ENCODE assay signal across 22 cellular contexts in genomic region chr13:78298657-78299056, GRCh38.
A peak's percentile ranks its signal among the peaks of the same experiment; 100 is the strongest.
DNase-seq lines count a peak whose midpoint lies in the region; ATAC-seq, FAIRE-seq and TF ChIP-seq lines count a peak whose summit lies in the region.
"Had no signal": no experiment of that assay in that cellular context is flagged by ENCODE, and none has a peak within 500 bp of the region (broad histone marks: within the 10 kb centered on the region; RNA-seq: fewer than 3 reads in every experiment).

No MANE protein-coding gene starts in this region.

- DNase-seq in astrocyte (ENCODE audit: low read depth), result peak; percentile 33
- DNase-seq in mesenchymal stem cell, result peak; percentile 3
- DNase-seq in suprapubic skin (ENCODE audit: low spot score in 2 of 2), result no peak
- no peak for DNase-seq in activated CD8-positive, alpha-beta memory T cell treated with anti-CD3 and anti-CD28 coated beads for 24 hours
- DNase-seq in upper lobe of left lung, result no peak
- DNase-seq: activated CD4-positive, alpha-beta T cell treated with anti-CD3 and anti-CD28 coated beads for 4 hours; activated naive CD8-positive, alpha-beta T cell treated with anti-CD3 and anti-CD28 coated beads for 36 hours; CD8-positive, alpha-beta memory T cell; DMS53; Karpas-422; lower lobe of right lung; NCI-H1105 treated with DMSO at 0.1 percent for 48 hours; NCI-H2107; NCI-H524; stimulated activated CD4-positive, alpha-beta T cell treated with anti-CD3 and anti-CD28 coated beads, Interleukin-2, amount 100 ng/mL, for 48 hours; upper lobe of right lung had no signal

- no peak overlapping the region for H3K9ac ChIP-seq in astrocyte (ENCODE audit: low read length)
- no peak overlapping the region for H3K9ac ChIP-seq in mesenchymal stem cell (ENCODE audit: low read length)

- H3K36me3 ChIP-seq in astrocyte (ENCODE audit: insufficient read depth, low read length) (no peaks in the 10 kb centered on the region), mesenchymal stem cell (ENCODE audit: control insufficient read depth in 1 of 2, insufficient read depth in 2 of 2, low read depth in 1 of 2, low read length in 2 of 2) (no peaks in the 10 kb centered on the region), suprapubic skin (no peaks in the 10 kb centered on the region), upper lobe of left lung (no peaks in the 10 kb centered on the region)
- H3K36me3 ChIP-seq: lower lobe of right lung, upper lobe of right lung had no signal

- no peak for TF ChIP-seq EP300 in suprapubic skin (IDR thresholded peaks at IDR 0.05)
- TF ChIP-seq EP300 in upper lobe of left lung (IDR thresholded peaks at IDR 0.05), result no peak

- H4K8ac ChIP-seq in mesenchymal stem cell (ENCODE audit: low read length), result no peak overlapping the region

- H3K4me2 ChIP-seq in astrocyte (ENCODE audit: low read length), result no peak overlapping the region
- no peak overlapping the region for H3K4me2 ChIP-seq in mesenchymal stem cell (ENCODE audit: low read length, poor library complexity, severe bottlenecking)
- H3K4me2 ChIP-seq: smooth muscle cell had no signal

- H3K23ac ChIP-seq in mesenchymal stem cell (ENCODE audit: low read length in 2 of 2), result no peak overlapping the region

- no peak overlapping the region for H3K27ac Mint-ChIP-seq in astrocyte (ENCODE audit: unreplicated experiment)
- H3K27ac Mint-ChIP-seq: activated naive CD8-positive, alpha-beta T cell treated with anti-CD3 and anti-CD28 coated beads for 36 hours; activated T-helper 1 cell treated with anti-CD3 and anti-CD28 coated beads, Interleukin-12 subunit alpha, Interleukin-12 subunit beta, Interleukin-2, Interleukin-4 antibody, amounts not matched to agents 30 ng/mL and 10 ng/mL and 1 ng/mL, durations not matched to agents 14 hours and 24 hours and 36 hours; brain; CD8-positive, alpha-beta memory T cell had no signal

- no peak overlapping the region for H2BK5ac ChIP-seq in mesenchymal stem cell (ENCODE audit: low read depth, low read length, poor library complexity, severe bottlenecking)

- H3K4me3 ChIP-seq in astrocyte (ENCODE audit: insufficient read depth, low read depth, low read length) (no peak overlapping the region), mesenchymal stem cell (ENCODE audit: insufficient read depth in 1 of 2, low read depth in 1 of 2, low read length in 2 of 2) (no peak overlapping the region), suprapubic skin (no peak overlapping the region), upper lobe of left lung (no peak overlapping the region)
- H3K4me3 ChIP-seq: lower lobe of right lung, smooth muscle cell, upper lobe of right lung had no signal

- no peaks in the 10 kb centered on the region for H3K79me2 ChIP-seq in astrocyte (ENCODE audit: insufficient read depth, low read length)

- no peak overlapping the region for H3K4me3 Mint-ChIP-seq in astrocyte (ENCODE audit: unreplicated experiment)
- H3K4me3 Mint-ChIP-seq: activated naive CD8-positive, alpha-beta T cell treated with anti-CD3 and anti-CD28 coated beads for 36 hours; activated T-helper 1 cell treated with anti-CD3 and anti-CD28 coated beads, Interleukin-12 subunit alpha, Interleukin-12 subunit beta, Interleukin-2, Interleukin-4 antibody, amounts not matched to agents 30 ng/mL and 10 ng/mL and 1 ng/mL, durations not matched to agents 14 hours and 24 hours and 36 hours; brain; CD8-positive, alpha-beta memory T cell had no signal

- no peaks in the 10 kb centered on the region for H3K9me3 Mint-ChIP-seq in astrocyte (ENCODE audit: unreplicated experiment)
- H3K9me3 Mint-ChIP-seq: activated naive CD8-positive, alpha-beta T cell treated with anti-CD3 and anti-CD28 coated beads for 36 hours; activated T-helper 1 cell treated with anti-CD3 and anti-CD28 coated beads, Interleukin-12 subunit alpha, Interleukin-12 subunit beta, Interleukin-2, Interleukin-4 antibody, amounts not matched to agents 30 ng/mL and 10 ng/mL and 1 ng/mL, durations not matched to agents 14 hours and 24 hours and 36 hours; brain; CD8-positive, alpha-beta memory T cell had no signal

- H2AFZ ChIP-seq in astrocyte (ENCODE audit: low read depth, low read length) (no peak overlapping the region), mesenchymal stem cell (ENCODE audit: low read depth, low read length) (no peak overlapping the region)

- H3K27me3 ChIP-seq in astrocyte (ENCODE audit: insufficient read depth, low read length) (no peaks in the 10 kb centered on the region), mesenchymal stem cell (ENCODE audit: control insufficient read depth in 1 of 2, insufficient read depth in 1 of 2, low read length in 2 of 2) (no peaks in the 10 kb centered on the region), suprapubic skin (no peaks in the 10 kb centered on the region), upper lobe of left lung (no peaks in the 10 kb centered on the region)
- H3K27me3 ChIP-seq: upper lobe of right lung had no signal

- H2BK12ac ChIP-seq in mesenchymal stem cell (ENCODE audit: low read length in 2 of 2), result no peak overlapping the region

- H3K4me1 Mint-ChIP-seq in astrocyte (ENCODE audit: low read depth, unreplicated experiment), result no peaks in the 10 kb centered on the region
- H3K4me1 Mint-ChIP-seq: brain; CD8-positive, alpha-beta memory T cell had no signal

- H3K4me1 ChIP-seq in astrocyte (ENCODE audit: insufficient read depth, low read length) (no peaks in the 10 kb centered on the region), mesenchymal stem cell (ENCODE audit: control insufficient read depth, insufficient read depth, low read depth, low read length) (peaks cover 2% of the 10 kb centered on the region), suprapubic skin (no peaks in the 10 kb centered on the region), upper lobe of left lung (no peaks in the 10 kb centered on the region)
- H3K4me1 ChIP-seq: lower lobe of right lung, upper lobe of right lung had no signal

- no peak overlapping the region for H2BK15ac ChIP-seq in mesenchymal stem cell (ENCODE audit: low read depth, poor library complexity, severe bottlenecking)

- peaks cover 2% of the 10 kb centered on the region for H3K27me3 Mint-ChIP-seq in astrocyte (ENCODE audit: low read depth, unreplicated experiment)
- H3K27me3 Mint-ChIP-seq: brain; CD8-positive, alpha-beta memory T cell had no signal

- no peak overlapping the region for H3K18ac ChIP-seq in mesenchymal stem cell (ENCODE audit: low read depth in 1 of 2, low read length in 2 of 2)

- ATAC-seq in GM18858 (IDR thresholded peaks at IDR 0.05; ENCODE audit: unreplicated experiment) (peak; percentile 35), HG03060 (IDR thresholded peaks at IDR 0.05; ENCODE audit: low read depth, unreplicated experiment) (peak; percentile 41), upper lobe of left lung (ENCODE audit: low FRiP score in 2 of 2) (no peak)
- ATAC-seq: lower lobe of right lung, upper lobe of right lung had no signal

- no peak overlapping the region for H4K91ac ChIP-seq in mesenchymal stem cell (ENCODE audit: low read length)

- H3K14ac ChIP-seq in mesenchymal stem cell (ENCODE audit: low read length in 2 of 2), result no peak overlapping the region

- H3K79me1 ChIP-seq in mesenchymal stem cell (replicated peaks; ENCODE audit: low read length, poor library complexity, severe bottlenecking), result no peaks in the 10 kb centered on the region

- no peak overlapping the region for H2BK120ac ChIP-seq in mesenchymal stem cell (ENCODE audit: low read depth, low read length)

- TF ChIP-seq POLR2A in suprapubic skin (IDR thresholded peaks at IDR 0.05), result no peak
- no peak for TF ChIP-seq POLR2A in upper lobe of left lung (IDR thresholded peaks at IDR 0.05)

- no peaks in the 10 kb centered on the region for H4K20me1 ChIP-seq in astrocyte (ENCODE audit: insufficient read depth, low read length)

- no peak overlapping the region for H3K4ac ChIP-seq in mesenchymal stem cell (ENCODE audit: low read depth in 1 of 2, low read length in 2 of 2)

- no peak overlapping the region for H2AK5ac ChIP-seq in mesenchymal stem cell (ENCODE audit: low read length, severe bottlenecking)

- no peaks in the 10 kb centered on the region for H3K9me3 ChIP-seq in astrocyte (ENCODE audit: insufficient read depth, low read depth, low read length)
- no peaks in the 10 kb centered on the region for H3K9me3 ChIP-seq in mesenchymal stem cell (ENCODE audit: control insufficient read depth, low read length)
- H3K9me3 ChIP-seq in suprapubic skin, result no peaks in the 10 kb centered on the region
- H3K9me3 ChIP-seq in upper lobe of left lung, result no peaks in the 10 kb centered on the region
- H3K9me3 ChIP-seq: lower lobe of right lung, upper lobe of right lung had no signal

- FAIRE-seq in astrocyte (lab: Jason Lieb, UNC), result no peak
- FAIRE-seq: colon had no signal

- no CpG with 5 or more reads among the region's 1 CpG for WGBS in mesenchymal stem cell
- WGBS in suprapubic skin, result 28% methylated on average over 1 of the region's 1 CpG
- 55 to 56% methylated on average over 1 of the region's 1 CpG for WGBS in upper lobe of left lung, 2 donors

- H3K27ac ChIP-seq in astrocyte (ENCODE audit: low read depth, low read length) (no peak overlapping the region), mesenchymal stem cell (ENCODE audit: low read length, poor library complexity, severe bottlenecking) (no peak overlapping the region), suprapubic skin (no peak overlapping the region), upper lobe of left lung (no peak overlapping the region)
- H3K27ac ChIP-seq: lower lobe of right lung, upper lobe of right lung had no signal

- TF ChIP-seq CTCF in astrocyte (IDR thresholded peaks at IDR 0.05; ENCODE audit: insufficient read depth, low read depth, low read length) (no peak), suprapubic skin (IDR thresholded peaks at IDR 0.05) (no peak), upper lobe of left lung (IDR thresholded peaks at IDR 0.05) (no peak)

- H3K36me3 Mint-ChIP-seq in astrocyte (ENCODE audit: low read depth, unreplicated experiment), result no peaks in the 10 kb centered on the region
- H3K36me3 Mint-ChIP-seq: activated naive CD8-positive, alpha-beta T cell treated with anti-CD3 and anti-CD28 coated beads for 36 hours; brain; CD8-positive, alpha-beta memory T cell had no signal

Comparison
In these comparisons a context has a peak if more than half of its experiments do, and no peak if none do; other contexts are left out.
1. ATAC-seq: peak in GM18858 (single experiment) and HG03060 (single experiment); none in upper lobe of left lung (0 of 2).
2. DNase-seq: peak in astrocyte (single experiment) and mesenchymal stem cell (single experiment); none in suprapubic skin (0 of 2), activated CD8-positive, alpha-beta memory T cell treated with anti-CD3 and anti-CD28 coated beads for 24 hours (single experiment) and upper lobe of left lung (0 of 2).